Comparison of ENCODE assay signal across 8 cellular contexts in the genomic region with DNA sequence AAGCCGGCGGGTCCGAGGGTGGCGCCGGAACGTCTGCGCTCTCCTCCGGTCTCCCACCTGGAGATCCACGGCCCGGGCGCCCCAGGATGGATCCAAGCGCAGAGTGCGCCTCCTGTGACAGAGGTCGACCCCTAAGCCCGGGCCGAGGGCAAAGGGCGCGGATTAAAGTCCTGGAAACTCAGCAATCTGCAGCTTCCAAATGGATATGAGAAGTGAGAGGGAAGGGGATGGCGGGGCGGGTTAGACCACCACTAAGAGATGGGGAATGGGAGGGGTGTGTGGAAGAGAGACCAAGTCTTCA. TPM values are rescaled to one million over a fixed set of nuclear protein-coding genes. Genes with fewer than 3 reads are reported as not detected.
DNase-seq lines count a peak whose midpoint lies in the region; ATAC-seq and FAIRE-seq lines count a peak whose summit lies in the region.

No MANE protein-coding gene starts in this region.

- H3K27ac Mint-ChIP-seq in activated T-helper 17 cell treated with anti-CD3 and anti-CD28 coated beads, Interleukin-2, amount 50 U/mL, for 72 hours = no peak overlapping the region

- peak overlapping the region; percentile 40 for H3K4me3 Mint-ChIP-seq in activated T-helper 17 cell treated with anti-CD3 and anti-CD28 coated beads, Interleukin-2, amount 50 U/mL, for 72 hours

- H3K27me3 Mint-ChIP-seq in activated T-helper 17 cell treated with anti-CD3 and anti-CD28 coated beads, Interleukin-2, amount 50 U/mL, for 72 hours = no peaks in the 10 kb centered on the region

- peak overlapping the region; percentile 68 for H3K4me3 ChIP-seq in HAP-1
- peak overlapping the region; percentile 65 for H3K4me3 ChIP-seq in iPS-11a (ENCODE audit: low read depth, low read length)
- peak overlapping the region; percentile 80 to 83 for H3K4me3 ChIP-seq in small intestine (ENCODE audit: low read depth in 1 of 2, low read length in 2 of 2)

- no peak for ATAC-seq in activated T-helper 17 cell treated with anti-CD3 and anti-CD28 coated beads, Interleukin-2, amount 50 U/mL, for 72 hours (replicated peaks)
- ATAC-seq in GM18873 (IDR thresholded peaks at IDR 0.05; ENCODE audit: low FRiP score, unreplicated experiment) = no peak
- no peak for ATAC-seq in GM19023 (IDR thresholded peaks at IDR 0.05; ENCODE audit: unreplicated experiment)

- peaks cover 30% of the 10 kb centered on the region for H3K4me1 Mint-ChIP-seq in activated T-helper 17 cell treated with anti-CD3 and anti-CD28 coated beads, Interleukin-2, amount 50 U/mL, for 72 hours

- in situ Hi-C loops in HAP-1 (cut with MboI; ENCODE audit: low sequenced_read_pairs) = no loop called here

- H3K36me3 Mint-ChIP-seq in activated T-helper 17 cell treated with anti-CD3 and anti-CD28 coated beads, Interleukin-2, amount 50 U/mL, for 72 hours (ENCODE audit: low read depth) = peaks cover 33% of the 10 kb centered on the region

- WGBS in small intestine, 3 donors = 7 to 23% (median 18%) methylated on average over 20 of the region's 20 CpGs

- peak overlapping the region; percentile 89 to 90 for H3K27ac ChIP-seq in small intestine (ENCODE audit: low read depth in 1 of 2, low read length in 1 of 2)

- no peaks in the 10 kb centered on the region for H3K27me3 ChIP-seq in HAP-1 (ENCODE audit: low read depth)
- no peaks in the 10 kb centered on the region for H3K27me3 ChIP-seq in small intestine (ENCODE audit: control insufficient read depth in 2 of 2, insufficient read depth in 2 of 2, low read length in 2 of 2)

- DNase-seq in HAP-1 (ENCODE audit: low spot score in 2 of 2) (no peak), small intestine (peak; percentile 69), ureter (ENCODE audit: low spot score) (no peak), Kasumi-1 (lab: John Stamatoyannopoulos, UW) (no peak)

- FAIRE-seq in small intestine (lab: Jason Lieb, UNC) = no peak

- H3K9me3 Mint-ChIP-seq in activated T-helper 17 cell treated with anti-CD3 and anti-CD28 coated beads, Interleukin-2, amount 50 U/mL, for 72 hours = no peaks in the 10 kb centered on the region

- H3K4me1 ChIP-seq in HAP-1 (peaks cover 21% of the 10 kb centered on the region), small intestine (ENCODE audit: control insufficient read depth in 2 of 2, insufficient read depth in 1 of 2, low read depth in 1 of 2, low read length in 1 of 2) (peaks cover 5% of the 10 kb centered on the region in 2 donors)

- H3K36me3 ChIP-seq in HAP-1 (replicated peaks) (peaks cover 2% of the 10 kb centered on the region), small intestine (ENCODE audit: control insufficient read depth in 2 of 2, insufficient read depth in 2 of 2, low read length in 2 of 2) (peaks cover 0 to 2% of the 10 kb centered on the region in 2 donors)

- H3K9me3 ChIP-seq in HAP-1 (no peaks in the 10 kb centered on the region), small intestine (ENCODE audit: control insufficient read depth, low read depth) (no peaks in the 10 kb centered on the region)

RNA-seq across cellular contexts. Expression of a gene that starts 0.7 kb away (rescaled TPM):
- 10 to 100 TPM; 43.3 to 58.3 TPM for total RNA-seq in activated T-helper 17 cell treated with anti-CD3 and anti-CD28 coated beads, Interleukin-2, amount 50 U/mL, for 72 hours
- 100 to 1,000 TPM in 2 of 3 donors, 10 to 100 TPM in 1; 48.0 to 316 (median 202) TPM for polyA plus RNA-seq in small intestine
- 54.4 TPM for total RNA-seq in ureter

RNA-seq across cellular contexts. Expression of a gene that starts 15.7 kb away (rescaled TPM):
- 1 to 10 TPM; 8.0 to 9.7 TPM for total RNA-seq in activated T-helper 17 cell treated with anti-CD3 and anti-CD28 coated beads, Interleukin-2, amount 50 U/mL, for 72 hours
- polyA plus RNA-seq in small intestine = 10 to 100 TPM; 14.3 to 19.5 (median 17.1) TPM
- total RNA-seq in ureter = 15.3 TPM

RNA-seq across cellular contexts. Expression of a gene that starts 15.8 kb away (rescaled TPM):
- total RNA-seq in activated T-helper 17 cell treated with anti-CD3 and anti-CD28 coated beads, Interleukin-2, amount 50 U/mL, for 72 hours = under 1 TPM in 1 of 2 donors, not detected in 1; 0.39 TPM
- polyA plus RNA-seq in small intestine = under 1 TPM in 2 of 3 donors, not detected in 1; 0.22 to 0.76 TPM
- total RNA-seq in ureter = 2.9 TPM

RNA-seq across cellular contexts. Expression of a gene that starts 26.8 kb away (rescaled TPM):
- total RNA-seq in activated T-helper 17 cell treated with anti-CD3 and anti-CD28 coated beads, Interleukin-2, amount 50 U/mL, for 72 hours = 10 to 100 TPM; 11.0 to 11.4 TPM
- 1 to 10 TPM; 1.8 to 3.9 (median 2.7) TPM for polyA plus RNA-seq in small intestine
- 13.3 TPM for total RNA-seq in ureter
